Comparison of ENCODE assay signal across 8 cellular contexts in genomic region chr11:9461068-9461759, GRCh38. TPM values are rescaled to one million over a fixed set of nuclear protein-coding genes. Genes with fewer than 3 reads are reported as not detected.
DNase-seq lines count a peak whose midpoint lies in the region; ATAC-seq and TF ChIP-seq lines count a peak whose summit lies in the region.

No MANE protein-coding gene starts in this region.

- intact Hi-C loops in natural killer cell (cut with micrococcal nuclease), result loop anchor here (5.0 kb wide), 2 partner anchors 46 to 151 kb away; no protein-coding TSS in a partner anchor

- H3K27me3 ChIP-seq in Peyer's patch, result no peaks in the 10 kb centered on the region

- no peaks in the 10 kb centered on the region for H3K9me3 ChIP-seq in Peyer's patch

- ATAC-seq in GM21717 (IDR thresholded peaks at IDR 0.05; ENCODE audit: unreplicated experiment), result peak; percentile 54
- peak; percentile 43 to 66 (median 56) for ATAC-seq in natural killer cell

- TF ChIP-seq POLR2A in Peyer's patch (IDR thresholded peaks at IDR 0.05), result peak; percentile 95 to 97

- peaks cover 3 to 14% (median 10%) of the 10 kb centered on the region in 4 donors for H3K4me1 ChIP-seq in Peyer's patch

- peak overlapping the region; percentile 96 to 99 (median 98) for H3K27ac ChIP-seq in Peyer's patch

- DNase-seq in DMS79 treated with DMSO at 0.1 percent for 48 hours (lab: John Stamatoyannopoulos, UW) (peak; percentile 91), Peyer's patch (peak; percentile 78 to 91 (median 89)), fibroblast of peridontal ligament (ENCODE audit: extremely low read depth) (peak; percentile 90), natural killer cell (peak; percentile 77)
- DNase-seq in Jurkat, Clone E6-1 (ENCODE audit: low read depth, low spot score), result peak; percentile 76
- DNase-seq in activated T-helper 9 cell treated with anti-CD3 and anti-CD28 coated beads, Interleukin-2, amount 50 U/mL, for 16 hours (ENCODE audit: low read depth), result peak; percentile 69
- peak; percentile 74 for DNase-seq in stimulated activated naive CD4-positive, alpha-beta T cell treated with Interleukin-2 at 50 U/mL for 16 hours (lab: John Stamatoyannopoulos, UW)

- peaks cover 35 to 37% of the 10 kb centered on the region in 2 donors for H3K4me1 Mint-ChIP-seq in natural killer cell

- peak overlapping the region; percentile 71 for H3K4me3 ChIP-seq in Jurkat, Clone E6-1 (ENCODE audit: low read length)
- H3K4me3 ChIP-seq in Peyer's patch, result peak overlapping the region; percentile 75 to 97 (median 82)

- H3K4me3 Mint-ChIP-seq in natural killer cell, result peak overlapping the region; percentile 99

- H3K36me3 ChIP-seq in Peyer's patch, result no peaks in the 10 kb centered on the region

- H3K9me3 Mint-ChIP-seq in natural killer cell, result no peaks in the 10 kb centered on the region

- no peaks in the 10 kb centered on the region for H3K36me3 Mint-ChIP-seq in natural killer cell

- no peaks in the 10 kb centered on the region for H3K27me3 Mint-ChIP-seq in natural killer cell (ENCODE audit: low read depth in 2 of 2)

- peak overlapping the region; percentile 98 to 99 for H3K27ac Mint-ChIP-seq in natural killer cell

- no peak for TF ChIP-seq CTCF in Peyer's patch (IDR thresholded peaks at IDR 0.05)
- TF ChIP-seq CTCF in natural killer cell (IDR thresholded peaks at IDR 0.05), result no peak

RNA-seq across cellular contexts. Expression of gene ZNF143, which starts 0.4 kb away (rescaled TPM):
- polyA plus RNA-seq in Jurkat, Clone E6-1 (2012; ENCODE audit: insufficient read depth, insufficient read length), result 27.3 TPM
- total RNA-seq in Peyer's patch (10 to 100 TPM in 3 of 4 donors, 1 to 10 TPM in 1; 8.5 to 56.1 (median 35.7) TPM), natural killer cell (10 to 100 TPM; 27.4 to 32.7 (median 32.6) TPM)

Comparison
In these comparisons a context has a peak if more than half of its experiments do, and no peak if none do; other contexts are left out.
1. Peak in every context shown above with its lines: DNase-seq, ATAC-seq, H3K4me3 ChIP-seq and H3K27ac ChIP-seq.